In the genomic region with DNA sequence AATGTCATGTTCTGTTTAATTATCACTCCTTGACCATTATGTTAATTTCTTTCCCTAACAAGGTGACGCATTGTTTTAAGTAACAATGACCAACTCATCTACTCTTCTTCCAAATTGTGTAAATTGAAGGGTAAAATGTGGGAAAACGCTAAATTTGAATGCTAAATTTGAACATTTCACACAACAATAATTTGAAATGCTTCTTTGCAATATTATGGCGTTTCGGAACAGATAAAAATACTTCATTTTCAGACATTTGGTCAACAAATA, we compare ENCODE assay signal across 8 cellular contexts. TPM values are rescaled to one million over a fixed set of nuclear protein-coding genes. Genes with fewer than 3 reads are reported as not detected.
DNase-seq lines count a peak whose midpoint lies in the region; ATAC-seq and TF ChIP-seq lines count a peak whose summit lies in the region.

No MANE protein-coding gene starts in this region.

- intact Hi-C loops in posterior cingulate gyrus (cut with DNase I), result no loop called here

- H3K4me3 ChIP-seq in DOHH2 (ENCODE audit: low read length) (peak overlapping the region; percentile 78), Peyer's patch (peak overlapping the region; percentile 95 to 100 (median 97)), epithelial cell of proximal tubule (ENCODE audit: low read depth, low read length) (peak overlapping the region; percentile 78)

- H3K4me2 ChIP-seq in DOHH2 (ENCODE audit: low read length), result peak overlapping the region; percentile 72

- peak overlapping the region; percentile 91 for H3K4me3 Mint-ChIP-seq in progenitor cell of endocrine pancreas (ENCODE audit: low read depth)

- no peak for DNase-seq in Peyer's patch
- DNase-seq in epithelial cell of proximal tubule (ENCODE audit: low read depth), result no peak
- no peak for DNase-seq in progenitor cell of endocrine pancreas (ENCODE audit: low spot score, unreplicated experiment)
- no peak for DNase-seq in NCI-H187 (lab: John Stamatoyannopoulos, UW)
- no peak for DNase-seq in posterior cingulate gyrus

- H3K27ac ChIP-seq in DOHH2 (ENCODE audit: low read depth, low read length) (peak overlapping the region; percentile 82), Peyer's patch (peak overlapping the region; percentile 100)

- TF ChIP-seq CTCF in DOHH2 (IDR thresholded peaks at IDR 0.05; ENCODE audit: low read depth, low read length, poor library complexity, severe bottlenecking) (no peak), Peyer's patch (IDR thresholded peaks at IDR 0.05) (no peak), epithelial cell of proximal tubule (conservative IDR thresholded peaks at IDR 0.05; ENCODE audit: low read depth, low read length) (no peak), progenitor cell of endocrine pancreas (IDR thresholded peaks at IDR 0.05; ENCODE audit: unreplicated experiment) (no peak)

- H4K20me1 ChIP-seq in DOHH2 (ENCODE audit: control insufficient read depth, insufficient read depth, low read depth, low read length), result no peaks in the 10 kb centered on the region

- no peak for TF ChIP-seq POLR2A in Peyer's patch (IDR thresholded peaks at IDR 0.05)

- H3K9me2 ChIP-seq in DOHH2 (replicated peaks; ENCODE audit: control insufficient read depth, low read length), result no peaks in the 10 kb centered on the region

- H3K79me2 ChIP-seq in DOHH2 (ENCODE audit: control insufficient read depth, low read length), result peaks cover 14% of the 10 kb centered on the region

- ATAC-seq in HG03280 (IDR thresholded peaks at IDR 0.05; ENCODE audit: unreplicated experiment) (no peak), HG02938 (IDR thresholded peaks at IDR 0.05; ENCODE audit: unreplicated experiment) (no peak)

- H3K36me3 ChIP-seq in DOHH2 (ENCODE audit: control insufficient read depth, low read length) (peaks cover 6% of the 10 kb centered on the region), Peyer's patch (no peaks in the 10 kb centered on the region)

- peaks cover 11% of the 10 kb centered on the region for H3K4me1 Mint-ChIP-seq in progenitor cell of endocrine pancreas (ENCODE audit: low read depth)

- no peaks in the 10 kb centered on the region for H3K36me3 Mint-ChIP-seq in progenitor cell of endocrine pancreas (ENCODE audit: insufficient read depth)

- H3K27me3 Mint-ChIP-seq in progenitor cell of endocrine pancreas, result no peaks in the 10 kb centered on the region

- no peaks in the 10 kb centered on the region for H3K9me3 ChIP-seq in DOHH2 (ENCODE audit: control insufficient read depth, insufficient read depth, low read length)
- no peaks in the 10 kb centered on the region for H3K9me3 ChIP-seq in Peyer's patch

- peak overlapping the region; percentile 94 for H3K27ac Mint-ChIP-seq in progenitor cell of endocrine pancreas

- H3K9me3 Mint-ChIP-seq in progenitor cell of endocrine pancreas (ENCODE audit: low read depth), result peaks cover under 1% of the 10 kb centered on the region

- H3K27me3 ChIP-seq in DOHH2 (ENCODE audit: control insufficient read depth, low read length) (no peaks in the 10 kb centered on the region), Peyer's patch (no peaks in the 10 kb centered on the region)

- H3K4me1 ChIP-seq in DOHH2 (ENCODE audit: control insufficient read depth, low read length) (peaks cover 13% of the 10 kb centered on the region), Peyer's patch (peaks cover 0 to 11% (median 2%) of the 10 kb centered on the region in 4 donors)

- peaks cover 11% of the 10 kb centered on the region; the same call in 1 of the 2 replicates for H3F3A ChIP-seq in DOHH2 (ENCODE audit: control insufficient read depth, insufficient read depth)

RNA-seq across cellular contexts. Expression of gene KMT2C, which starts 29.2 kb away (rescaled TPM):
- 100 to 1,000 TPM in 3 of 4 donors, 10 to 100 TPM in 1; 84.2 to 185 (median 111) TPM for total RNA-seq in Peyer's patch
- total RNA-seq in epithelial cell of proximal tubule, result 11.9 and 18.0 TPM in 2 replicates
- total RNA-seq in progenitor cell of endocrine pancreas, result 72.6 and 75.9 TPM in 2 replicates
